26 cellular contexts compared by ENCODE assay signal in the genomic region with DNA sequence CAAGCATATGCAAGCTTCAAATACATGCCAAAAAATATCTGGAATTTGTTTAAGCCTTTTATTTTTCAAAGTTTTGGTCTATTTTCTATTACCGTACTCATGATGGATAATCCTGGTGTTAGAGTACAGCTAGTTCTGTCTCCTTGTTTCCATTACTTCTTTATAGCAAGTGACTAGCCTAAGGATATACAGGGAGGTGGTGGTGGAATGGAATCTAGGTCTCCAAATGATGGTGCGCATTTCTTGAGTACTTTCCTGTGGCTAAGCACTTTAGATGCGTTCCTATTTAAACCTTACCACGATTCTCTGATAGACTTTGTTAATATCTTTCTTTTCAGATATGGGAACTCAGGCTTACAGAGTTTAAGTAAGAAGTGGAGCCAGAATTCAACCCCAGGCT. TPM values are rescaled to one million over a fixed set of nuclear protein-coding genes. Genes with fewer than 3 reads are reported as not detected.
"Had no signal": no experiment of that assay in that cellular context is flagged by ENCODE, and none has a peak within 500 bp of the region (broad histone marks: within the 10 kb centered on the region; RNA-seq: fewer than 3 reads in every experiment).

No MANE protein-coding gene starts in this region.

- ATAC-seq: activated CD4-positive, alpha-beta T cell treated with anti-CD3 and anti-CD28 coated beads for 36 hours; left cardiac atrium; left ventricle myocardium superior; mucosa of descending colon; natural killer cell treated with Interleukin-12 subunit alpha and Interleukin-12 subunit beta and Interleukin-15 and Interleukin-18, amount 100 ng/mL, for 72 hours; right lobe of liver; stimulated activated naive CD8-positive, alpha-beta T cell treated with anti-CD3 and anti-CD28 coated beads, Interleukin-15, Interleukin-2, amounts not matched to agents 100 U/mL and 50 U/mL, for 24 hours had no signal

- H3K36me3 Mint-ChIP-seq: natural killer cell treated with Interleukin-12 subunit alpha and Interleukin-12 subunit beta and Interleukin-15 and Interleukin-18, amount 100 ng/mL, for 72 hours had no signal

- H3K27me3 Mint-ChIP-seq: activated CD4-positive, alpha-beta T cell treated with anti-CD3 and anti-CD28 coated beads for 36 hours; activated naive CD8-positive, alpha-beta T cell treated with anti-CD3 and anti-CD28 coated beads, Interleukin-2, amount 10 ng/mL, durations not matched to agents 7 days and 5 days had no signal

- H3K9me3 ChIP-seq: esophagus squamous epithelium, mucosa of descending colon, neutrophil, right lobe of liver, testis, uterus had no signal

- H3K9me3 Mint-ChIP-seq: natural killer cell treated with Interleukin-12 subunit alpha and Interleukin-12 subunit beta and Interleukin-15 and Interleukin-18, amount 100 ng/mL, for 72 hours; T-helper 2 cell treated with Interferon-gamma antibody and Interleukin-4, amounts not matched to agents 5 μg/mL and 100 μg/mL, for 36 hours had no signal

- H3K27ac Mint-ChIP-seq: activated CD4-positive, alpha-beta T cell treated with anti-CD3 and anti-CD28 coated beads for 36 hours; activated naive CD4-positive, alpha-beta T cell treated with anti-CD3 and anti-CD28 coated beads for 36 hours; activated naive CD8-positive, alpha-beta T cell treated with anti-CD3 and anti-CD28 coated beads, Interleukin-2, amount 10 ng/mL, durations not matched to agents 7 days and 5 days; natural killer cell treated with Interleukin-12 subunit alpha and Interleukin-12 subunit beta and Interleukin-15 and Interleukin-18, amount 100 ng/mL, for 72 hours; T-helper 2 cell treated with Interferon-gamma antibody and Interleukin-4, amounts not matched to agents 5 μg/mL and 100 μg/mL, for 36 hours had no signal

- H3K27me3 ChIP-seq: right lobe of liver, testis had no signal

- H3K36me3 ChIP-seq: esophagus squamous epithelium, neutrophil, right lobe of liver, uterus had no signal

- H3K4me3 Mint-ChIP-seq: activated CD4-positive, alpha-beta T cell treated with anti-CD3 and anti-CD28 coated beads for 36 hours; activated naive CD4-positive, alpha-beta T cell treated with anti-CD3 and anti-CD28 coated beads for 36 hours; activated naive CD8-positive, alpha-beta T cell treated with anti-CD3 and anti-CD28 coated beads, Interleukin-2, amount 10 ng/mL, durations not matched to agents 7 days and 5 days; natural killer cell treated with Interleukin-12 subunit alpha and Interleukin-12 subunit beta and Interleukin-15 and Interleukin-18, amount 100 ng/mL, for 72 hours; T-helper 2 cell treated with Interferon-gamma antibody and Interleukin-4, amounts not matched to agents 5 μg/mL and 100 μg/mL, for 36 hours had no signal

- H3K4me1 ChIP-seq: testis had no signal

- DNase-seq: activated CD4-positive, alpha-beta T cell treated with anti-CD3 and anti-CD28 coated beads for 36 hours; activated CD4-positive, CD25-positive, alpha-beta regulatory T cell; activated CD8-positive, alpha-beta memory T cell treated with anti-CD3 and anti-CD28 coated beads for 24 hours; activated effector memory CD4-positive, alpha-beta T cell treated with anti-CD3 and anti-CD28 coated beads, Interleukin-2, amount 50 U/mL, for 16 hours; activated naive CD4-positive, alpha-beta T cell treated with anti-CD3 and anti-CD28 coated beads for 36 hours; activated naive CD8-positive, alpha-beta T cell treated with anti-CD3 and anti-CD28 coated beads, Interleukin-2, amount 10 ng/mL, durations not matched to agents 7 days and 5 days; amniotic stem cell; central memory CD4-positive, alpha-beta T cell; esophagus squamous epithelium; foreskin melanocyte; islet precursor cell; left cardiac atrium; left ventricle myocardium superior; mucosa of descending colon; right lobe of liver; stimulated activated CD4-positive, alpha-beta T cell treated with anti-CD3 and anti-CD28 coated beads, Interleukin-12 subunit alpha, Interleukin-12 subunit beta, amount 100 ng/mL, for 4 hours; stimulated activated CD4-positive, alpha-beta T cell treated with anti-CD3 and anti-CD28 coated beads, Interleukin-4, amount 100 ng/mL, for 1 hour; stimulated activated naive CD8-positive, alpha-beta T cell treated with anti-CD3 and anti-CD28 coated beads, Interleukin-15, Interleukin-2, amounts not matched to agents 100 U/mL and 50 U/mL, for 24 hours; T-helper 1 cell; testis; uterus had no signal

- H3K4me3 ChIP-seq: esophagus squamous epithelium, mucosa of descending colon, right lobe of liver, skin epidermis, testis, uterus had no signal

RNA-seq across cellular contexts. Expression of a gene that starts 3.5 kb away (rescaled TPM):
- total RNA-seq: osteocyte had no signal
